9 cellular contexts compared by ENCODE assay signal in the genomic region with DNA sequence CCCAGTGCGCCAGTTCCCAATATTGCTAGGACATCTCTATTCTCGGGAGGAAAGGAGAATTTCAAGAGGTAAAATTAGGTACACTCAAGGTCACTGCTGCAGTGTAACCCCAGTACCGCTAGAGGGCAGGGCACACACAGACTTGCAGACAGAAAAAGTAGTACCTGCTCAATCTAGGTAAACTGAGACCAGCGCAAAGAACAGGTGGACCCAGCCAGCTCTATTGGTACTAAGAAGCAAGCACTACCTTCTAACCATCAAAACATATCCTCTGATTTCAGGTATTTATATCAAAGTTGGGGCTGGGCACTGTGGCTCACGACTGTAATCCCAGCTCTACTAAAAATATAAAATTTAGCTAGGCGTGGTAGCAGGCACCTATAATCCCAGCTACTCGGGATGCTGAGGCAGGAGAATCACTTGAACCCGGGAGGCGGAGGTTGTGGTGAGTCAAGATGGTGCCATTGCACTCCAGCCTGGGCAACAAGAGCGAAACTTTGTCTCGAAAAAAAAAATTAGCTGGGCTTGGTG. TPM values are rescaled to one million over a fixed set of nuclear protein-coding genes. Genes with fewer than 3 reads are reported as not detected.
DNase-seq lines count a peak whose midpoint lies in the region; ATAC-seq, FAIRE-seq and TF ChIP-seq lines count a peak whose summit lies in the region.
"Had no signal": no experiment of that assay in that cellular context is flagged by ENCODE, and none has a peak within 500 bp of the region (broad histone marks: within the 10 kb centered on the region; RNA-seq: fewer than 3 reads in every experiment).

No MANE protein-coding gene starts in this region.

- H3K4me1 ChIP-seq in prostate gland (replicated peaks): peaks cover 4% of the 10 kb centered on the region

- POLR2A ChIA-PET in AG04449 (lab: Yijun Ruan, JAX): no interaction called here

- H3K27ac ChIP-seq in prostate gland: no peak overlapping the region

- H3K9me3 ChIP-seq in prostate gland: no peaks in the 10 kb centered on the region

- H3K4me3 ChIP-seq in AG04449 (ENCODE audit: low read depth, low read length) (no peak overlapping the region), foreskin fibroblast (ENCODE audit: low read depth in 1 of 2, low read length in 2 of 2) (no peak overlapping the region), prostate gland (no peak overlapping the region)
- H3K4me3 ChIP-seq: skin epidermis had no signal

- peak; percentile 94 for TF ChIP-seq CTCF in AG04449 (IDR thresholded peaks at IDR 0.05; ENCODE audit: insufficient read depth, low read length, missing control alignments)
- peak; percentile 97 for TF ChIP-seq CTCF in foreskin fibroblast (IDR thresholded peaks at IDR 0.05; ENCODE audit: low read depth, low read length)
- peak; percentile 86 to 97 (median 93) for TF ChIP-seq CTCF in prostate gland (IDR thresholded peaks at IDR 0.05)

- ATAC-seq in GM18502 (IDR thresholded peaks at IDR 0.05; ENCODE audit: poor library complexity, unreplicated experiment): no peak

- H3K36me3 ChIP-seq in prostate gland: no peaks in the 10 kb centered on the region

- intact Hi-C loops in prostate gland (cut with DNase I): loop anchor here (2.0 to 5.0 kb wide), 3 partner anchors 64 to 311 kb away; partner anchors contain the start of gene DPH1

- peak; percentile 83 for FAIRE-seq in GM12891 (lab: Jason Lieb, UNC)

- WGBS in prostate gland: 39% methylated on average over 11 of the region's 11 CpGs

- no peak for DNase-seq in AG04449 (ENCODE audit: low read depth, low spot score)
- DNase-seq in GM12891 (ENCODE audit: insufficient read length, low spot score): no peak
- peak; percentile 5 for DNase-seq in OCI-M2 (lab: John Stamatoyannopoulos, UW; ENCODE audit: unreplicated experiment)
- peak; percentile 39 to 50 for DNase-seq in activated T-helper 1 cell treated with anti-CD3 and anti-CD28 coated beads, Interleukin-2, amount 50 U/mL, for 16 hours (ENCODE audit: low read depth in 1 of 2, low spot score in 1 of 2)
- DNase-seq in foreskin fibroblast: peak; percentile 29 to 75
- DNase-seq in prostate gland (ENCODE audit: low spot score): peak; percentile 56
- no peak for DNase-seq in NCI-H226

- TF ChIP-seq POLR2A in GM12891 (IDR thresholded peaks at IDR 0.05; ENCODE audit: low read depth, low read length): no peak
- TF ChIP-seq POLR2A in prostate gland (IDR thresholded peaks at IDR 0.05): no peak

- H3K27me3 ChIP-seq in prostate gland (replicated peaks; ENCODE audit: insufficient read depth): no peaks in the 10 kb centered on the region

- CTCF ChIA-PET in AG04449 (lab: Yijun Ruan, JAX): interaction anchor here (0.6 to 7.2 kb wide), 38 partner anchors 8 to 188 kb away, joined by 3 to 180 read pairs (median 4); partner anchors contain the start of genes RPA1, SERPINF1 and SMYD4

TF ChIP-seq in GM12891, 5 proteins besides CTCF, POLR2A, EP300 and RAD21:
- TF ChIP-seq POU2F2 (IDR thresholded peaks at IDR 0.05; ENCODE audit: low read depth, low read length) (no peak), PAX5 (IDR thresholded peaks at IDR 0.05; ENCODE audit: insufficient read depth, low read length, severe bottlenecking) (no peak), SPI1 (IDR thresholded peaks at IDR 0.05; ENCODE audit: low read depth, low read length) (no peak), POLR2AphosphoS5 (IDR thresholded peaks at IDR 0.05; ENCODE audit: low read depth, low read length) (no peak), TAF1 (IDR thresholded peaks at IDR 0.05; ENCODE audit: low read depth, low read length) (no peak)

RNA-seq across cellular contexts. Expression of gene WDR81, which starts 3.6 kb away (rescaled TPM):
- polyA plus RNA-seq in GM12891 (2012; ENCODE audit: low read depth, missing spikeins): 6.8 TPM
- 10 to 100 TPM; 39.2 to 72.9 TPM for total RNA-seq in prostate gland

RNA-seq across cellular contexts. Expression of gene TLCD2, which starts 10.7 kb away (rescaled TPM):
- polyA plus RNA-seq in GM12891 (2012; ENCODE audit: low read depth, missing spikeins): 0.10 TPM
- total RNA-seq in prostate gland: 1 to 10 TPM; 2.3 TPM

RNA-seq across cellular contexts. Expression of gene SERPINF2, which starts 21.8 kb away (rescaled TPM):
- 0.26 TPM for polyA plus RNA-seq in GM12891 (2012; ENCODE audit: low read depth, missing spikeins)
- 10 to 100 TPM; 30.4 to 56.1 TPM for total RNA-seq in prostate gland

RNA-seq across cellular contexts. Expression of gene PRPF8, which starts 36.3 kb away (rescaled TPM):
- polyA plus RNA-seq in GM12891 (2012; ENCODE audit: low read depth, missing spikeins): 135 TPM
- 100 to 1,000 TPM; 235 to 321 TPM for total RNA-seq in prostate gland

RNA-seq across cellular contexts. Expression of gene SERPINF1, which starts 40.9 kb away (rescaled TPM):
- polyA plus RNA-seq in GM12891 (2012; ENCODE audit: low read depth, missing spikeins): 5.4 TPM
- 1,000 to 10,000 TPM in 1 of 2 donors, 100 to 1,000 TPM in 1; 119 to 2,127 TPM for total RNA-seq in prostate gland

Comparison
In these comparisons a context has a peak if more than half of its experiments do, and no peak if none do; other contexts are left out.
1. DNase-seq: peak in OCI-M2 (single experiment), activated T-helper 1 cell treated with anti-CD3 and anti-CD28 coated beads, Interleukin-2, amount 50 U/mL, for 16 hours (2 of 2), foreskin fibroblast (2 of 2) and prostate gland (single experiment); none in AG04449 (single experiment), GM12891 (single experiment) and NCI-H226 (single experiment).
2. Peak in every context shown above with its lines, with median percentiles within 50 percentile points of each other: CTCF ChIP-seq.